In the genomic region with DNA sequence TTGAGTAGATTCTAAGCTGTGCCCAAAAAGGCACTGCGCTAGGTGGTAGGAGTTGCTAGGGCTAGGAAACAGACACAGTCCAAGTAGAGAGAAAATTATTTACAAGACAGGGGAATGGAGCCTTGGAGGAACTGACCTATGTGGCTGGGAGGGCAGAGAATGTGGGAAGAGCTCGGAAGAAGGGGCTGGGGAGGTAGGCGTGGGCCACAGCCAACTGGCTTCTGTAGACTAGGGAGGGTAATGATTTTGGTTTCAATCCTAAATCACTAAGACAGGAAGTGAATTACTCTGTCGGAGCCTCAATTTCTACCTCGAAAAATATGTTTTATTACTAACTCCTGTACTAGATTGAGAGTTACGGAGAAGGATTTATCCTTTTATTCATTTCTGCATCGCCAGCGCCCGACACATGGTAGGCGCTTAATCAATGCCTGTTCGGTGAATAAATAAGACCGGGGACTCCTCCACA, we compare ENCODE assay signal across 7 cellular contexts. TPM values are rescaled to one million over a fixed set of nuclear protein-coding genes. Genes with fewer than 3 reads are reported as not detected.
DNase-seq lines count a peak whose midpoint lies in the region; ATAC-seq and TF ChIP-seq lines count a peak whose summit lies in the region.

No MANE protein-coding gene starts in this region.

- CTCF ChIA-PET in activated CD4-positive, alpha-beta memory T cell treated with anti-CD3 and anti-CD28 coated beads, Interleukin-2, amount 10 ng/mL, durations not matched to agents 7 days and 5 days (lab: Charles Lee), result interaction anchor here (1.3 kb wide), 1 partner anchor 69 kb away, joined by 3 read pairs; no protein-coding TSS in a partner anchor

- POLR2A ChIA-PET in activated CD4-positive, alpha-beta memory T cell treated with anti-CD3 and anti-CD28 coated beads, Interleukin-2, amount 10 ng/mL, durations not matched to agents 7 days and 5 days (lab: Charles Lee), result interaction anchor here (1.2 to 4.1 kb wide), 5 partner anchors 13 to 90 kb away, joined by 4 to 46 read pairs (median 9); a partner anchor contains a TSS

- H3K27ac Mint-ChIP-seq in activated CD4-positive, alpha-beta memory T cell treated with anti-CD3 and anti-CD28 coated beads, Interleukin-2, amount 10 ng/mL, durations not matched to agents 7 days and 5 days, result peak overlapping the region; percentile 94

- no peaks in the 10 kb centered on the region for H3K27me3 Mint-ChIP-seq in activated CD4-positive, alpha-beta memory T cell treated with anti-CD3 and anti-CD28 coated beads, Interleukin-2, amount 10 ng/mL, durations not matched to agents 7 days and 5 days

- no peaks in the 10 kb centered on the region for H3K9me3 ChIP-seq in psoas muscle

- H3K4me1 Mint-ChIP-seq in activated CD4-positive, alpha-beta memory T cell treated with anti-CD3 and anti-CD28 coated beads, Interleukin-2, amount 10 ng/mL, durations not matched to agents 7 days and 5 days, result peaks cover 42% of the 10 kb centered on the region

- no peaks in the 10 kb centered on the region for H3K36me3 ChIP-seq in psoas muscle (ENCODE audit: insufficient read depth in 1 of 2, low read depth in 1 of 2)

- H3K9me3 Mint-ChIP-seq in activated CD4-positive, alpha-beta memory T cell treated with anti-CD3 and anti-CD28 coated beads, Interleukin-2, amount 10 ng/mL, durations not matched to agents 7 days and 5 days, result no peaks in the 10 kb centered on the region

- intact Hi-C loops in Right ventricle myocardium superior (cut with DNase I) (loop anchor here (10.0 kb wide), 1 partner anchor 68 kb away; a partner anchor contains a TSS), psoas muscle (cut with DNase I) (loop anchor here in 1 of 2 donors (1.0 to 5.0 kb wide), 2 partner anchors 13 to 89 kb away; a partner anchor contains a TSS)

- DNase-seq in activated CD4-positive, alpha-beta memory T cell treated with anti-CD3 and anti-CD28 coated beads, Interleukin-2, amount 10 ng/mL, durations not matched to agents 7 days and 5 days, result no peak
- DNase-seq in Right ventricle myocardium superior, result peak; percentile 49
- DNase-seq in psoas muscle, result no peak
- no peak for DNase-seq in activated effector memory CD4-positive, alpha-beta T cell treated with Interleukin-2 at 50 U/mL for 16 hours
- no peak for DNase-seq in D341Med (ENCODE audit: low spot score)

- 6 to 8% (median 6%) methylated on average over 12 of the region's 12 CpGs for whole genome bisulfite sequencing in psoas muscle, 3 donors

- H3K27me3 ChIP-seq in psoas muscle (ENCODE audit: insufficient read depth in 3 of 3, low read length in 2 of 3), result no peaks in the 10 kb centered on the region

- peak overlapping the region; percentile 83 for H3K4me3 ChIP-seq in psoas muscle

- TF ChIP-seq CTCF in psoas muscle (IDR thresholded peaks at IDR 0.05), result no peak

- H3K36me3 Mint-ChIP-seq in activated CD4-positive, alpha-beta memory T cell treated with anti-CD3 and anti-CD28 coated beads, Interleukin-2, amount 10 ng/mL, durations not matched to agents 7 days and 5 days (ENCODE audit: low read depth), result peaks cover 10% of the 10 kb centered on the region

- ATAC-seq in GM18519 (IDR thresholded peaks at IDR 0.05; ENCODE audit: low FRiP score, unreplicated experiment) (peak; percentile 2), HG03045 (IDR thresholded peaks at IDR 0.05; ENCODE audit: unreplicated experiment) (peak; percentile 11), Right ventricle myocardium superior (ENCODE audit: poor library complexity) (peak; percentile 25), psoas muscle (peak in 2 of 4 donors; percentile 8)

- H3K4me3 Mint-ChIP-seq in activated CD4-positive, alpha-beta memory T cell treated with anti-CD3 and anti-CD28 coated beads, Interleukin-2, amount 10 ng/mL, durations not matched to agents 7 days and 5 days, result peak overlapping the region; percentile 94

- peaks cover 28% of the 10 kb centered on the region for H3K4me1 ChIP-seq in psoas muscle

- H3K27ac ChIP-seq in psoas muscle, result peak overlapping the region; percentile 99

RNA-seq across cellular contexts. Expression of a gene that starts 0.5 kb away (rescaled TPM):
- 10 to 100 TPM; 30.5 to 32.7 TPM for total RNA-seq in activated CD4-positive, alpha-beta memory T cell treated with anti-CD3 and anti-CD28 coated beads, Interleukin-2, amount 10 ng/mL, durations not matched to agents 7 days and 5 days
- total RNA-seq in Right ventricle myocardium superior, result 19.4 TPM
- total RNA-seq in psoas muscle, result 10 to 100 TPM; 23.8 to 80.2 (median 39.5) TPM
- 10 to 100 TPM in 2 of 3 donors, 1 to 10 TPM in 1; 4.8 to 35.4 (median 18.7) TPM for polyA plus RNA-seq in psoas muscle

RNA-seq across cellular contexts. Expression of a gene that starts 31.9 kb away (rescaled TPM):
- 1 to 10 TPM; 7.9 to 8.4 TPM for total RNA-seq in activated CD4-positive, alpha-beta memory T cell treated with anti-CD3 and anti-CD28 coated beads, Interleukin-2, amount 10 ng/mL, durations not matched to agents 7 days and 5 days
- total RNA-seq in Right ventricle myocardium superior (0.11 TPM), psoas muscle (10 to 100 TPM in 1 of 4 donors, 1 to 10 TPM in 3; 2.6 to 12.6 (median 3.4) TPM)
- polyA plus RNA-seq in psoas muscle, result 1 to 10 TPM; 2.6 to 8.1 (median 7.2) TPM
